Comparison of ENCODE assay signal across 15 cellular contexts in the genomic region with DNA sequence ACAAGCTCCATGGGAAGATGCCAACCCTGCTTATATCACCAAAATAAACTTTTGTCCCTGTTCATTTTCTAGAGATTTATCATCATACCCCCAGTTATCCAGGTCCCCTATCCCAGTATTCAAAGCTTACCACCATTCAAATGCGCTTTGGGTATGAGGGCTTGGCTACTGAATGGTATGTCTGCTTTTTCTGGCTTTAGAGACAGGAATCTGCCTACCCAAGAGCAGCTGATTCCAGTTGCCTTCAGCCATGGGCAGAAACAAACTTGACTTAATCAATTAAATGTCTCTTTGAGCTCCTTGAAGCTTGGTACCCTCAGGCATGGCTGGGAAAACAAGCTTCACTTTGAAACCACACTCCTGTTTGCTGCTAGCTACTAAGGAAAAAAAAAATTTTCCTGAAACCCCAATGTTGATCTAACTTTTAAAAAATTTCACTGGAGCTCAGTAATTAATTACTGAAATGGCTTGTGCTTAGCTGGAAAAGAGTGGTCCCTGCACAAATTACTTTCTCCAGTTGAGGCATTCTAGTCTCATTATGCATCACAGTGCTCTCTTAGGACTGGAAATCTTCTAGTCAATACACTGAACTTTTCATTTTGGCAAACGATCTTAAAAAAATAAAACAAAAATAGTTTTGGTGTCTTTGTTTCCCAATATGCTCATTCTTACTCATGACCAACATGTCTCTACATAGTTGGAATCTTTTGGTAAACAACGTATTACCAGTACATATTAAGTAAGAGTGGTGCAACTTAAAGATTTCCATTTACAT.
DNase-seq lines count a peak whose midpoint lies in the region; TF ChIP-seq lines count a peak whose summit lies in the region.
"Had no signal": no experiment of that assay in that cellular context is flagged by ENCODE, and none has a peak within 500 bp of the region (broad histone marks: within the 10 kb centered on the region; RNA-seq: fewer than 3 reads in every experiment).

No MANE protein-coding gene starts in this region.

- no peak for TF ChIP-seq POLR2A in vagina (IDR thresholded peaks at IDR 0.05)

- CTCF ChIA-PET in activated naive CD4-positive, alpha-beta T cell treated with anti-CD3 and anti-CD28 coated beads, Interleukin-2, amount 10 ng/mL, durations not matched to agents 7 days and 5 days (lab: Charles Lee), result no interaction called here

- no peaks in the 10 kb centered on the region for H3K27me3 Mint-ChIP-seq in activated naive CD4-positive, alpha-beta T cell treated with anti-CD3 and anti-CD28 coated beads, Interleukin-2, amount 10 ng/mL, durations not matched to agents 7 days and 5 days

- H3K4me3 ChIP-seq in coronary artery (no peak overlapping the region), mucosa of rectum (ENCODE audit: low read length in 2 of 2) (no peak overlapping the region), vagina (no peak overlapping the region)
- H3K4me3 ChIP-seq: cardiac muscle cell, K562 had no signal

- TF ChIP-seq CTCF in coronary artery (IDR thresholded peaks at IDR 0.05), result no peak
- TF ChIP-seq CTCF in vagina (IDR thresholded peaks at IDR 0.05), result no peak

- no peak overlapping the region for H3K4me3 Mint-ChIP-seq in activated naive CD4-positive, alpha-beta T cell treated with anti-CD3 and anti-CD28 coated beads, Interleukin-2, amount 10 ng/mL, durations not matched to agents 7 days and 5 days
- H3K4me3 Mint-ChIP-seq: immature natural killer cell had no signal

- no peaks in the 10 kb centered on the region for H3K36me3 Mint-ChIP-seq in activated naive CD4-positive, alpha-beta T cell treated with anti-CD3 and anti-CD28 coated beads, Interleukin-2, amount 10 ng/mL, durations not matched to agents 7 days and 5 days

- no peaks in the 10 kb centered on the region for H3K27me3 ChIP-seq in mucosa of rectum (ENCODE audit: control insufficient read depth in 2 of 2, insufficient read depth in 2 of 2, low read length in 2 of 2)
- no peaks in the 10 kb centered on the region for H3K27me3 ChIP-seq in vagina
- H3K27me3 ChIP-seq: cardiac muscle cell had no signal

- H3K9ac ChIP-seq in mucosa of rectum (ENCODE audit: low read depth in 1 of 2, low read length in 2 of 2), result no peak overlapping the region

- H3K9me3 Mint-ChIP-seq in activated naive CD4-positive, alpha-beta T cell treated with anti-CD3 and anti-CD28 coated beads, Interleukin-2, amount 10 ng/mL, durations not matched to agents 7 days and 5 days, result no peaks in the 10 kb centered on the region
- H3K9me3 Mint-ChIP-seq: activated T-helper 2 cell treated with anti-CD3 and anti-CD28 coated beads, Interferon-gamma antibody, Interleukin-2, Interleukin-4, amounts not matched to agents 10 μg/mL and 5 μg/mL and 100 μg/mL, durations not matched to agents 14 hours and 24 hours and 36 hours; immature natural killer cell had no signal

- H3K36me3 ChIP-seq in mucosa of rectum (ENCODE audit: control insufficient read depth in 2 of 2, insufficient read depth in 2 of 2, low read length in 2 of 2), result no peaks in the 10 kb centered on the region
- H3K36me3 ChIP-seq in vagina, result no peaks in the 10 kb centered on the region
- H3K36me3 ChIP-seq: cardiac muscle cell had no signal

- DNase-seq in HPDE6-E6E7 (ENCODE audit: extremely low spot score), result peak; percentile 10
- DNase-seq in coronary artery (ENCODE audit: low spot score), result no peak
- DNase-seq in vagina (ENCODE audit: extremely low spot score in 2 of 2), result no peak
- no peak for DNase-seq in NCI-H1930 (lab: John Stamatoyannopoulos, UW)
- no peak for DNase-seq in activated naive CD4-positive, alpha-beta T cell treated with anti-CD3 and anti-CD28 coated beads, Interleukin-2, amount 10 ng/mL, durations not matched to agents 7 days and 5 days
- DNase-seq in NCI-H1436 (lab: John Stamatoyannopoulos, UW), result no peak
- DNase-seq: Calu3, immature natural killer cell, NCI-H1694, NCI-H69, retina had no signal

- H3K4me1 Mint-ChIP-seq in activated naive CD4-positive, alpha-beta T cell treated with anti-CD3 and anti-CD28 coated beads, Interleukin-2, amount 10 ng/mL, durations not matched to agents 7 days and 5 days, result no peaks in the 10 kb centered on the region

- H3K27ac Mint-ChIP-seq in activated naive CD4-positive, alpha-beta T cell treated with anti-CD3 and anti-CD28 coated beads, Interleukin-2, amount 10 ng/mL, durations not matched to agents 7 days and 5 days, result no peak overlapping the region
- H3K27ac Mint-ChIP-seq: activated T-helper 2 cell treated with anti-CD3 and anti-CD28 coated beads, Interferon-gamma antibody, Interleukin-2, Interleukin-4, amounts not matched to agents 10 μg/mL and 5 μg/mL and 100 μg/mL, durations not matched to agents 14 hours and 24 hours and 36 hours; immature natural killer cell had no signal

- H3K27ac ChIP-seq in coronary artery (peak overlapping the region; percentile 34 to 81), mucosa of rectum (ENCODE audit: low read depth in 2 of 2, low read length in 2 of 2) (peak overlapping the region; percentile 31 to 43), vagina (peak overlapping the region; percentile 13)
- H3K27ac ChIP-seq: cardiac muscle cell had no signal

- H3K9me3 ChIP-seq in mucosa of rectum (ENCODE audit: control insufficient read depth in 2 of 2, low read length in 2 of 2), result no peaks in the 10 kb centered on the region
- H3K9me3 ChIP-seq in vagina, result no peaks in the 10 kb centered on the region

- H3K4me1 ChIP-seq in mucosa of rectum (ENCODE audit: control insufficient read depth in 2 of 2, insufficient read depth in 2 of 2, low read length in 2 of 2), result no peaks in the 10 kb centered on the region
- H3K4me1 ChIP-seq in vagina, result no peaks in the 10 kb centered on the region

- intact Hi-C loops in vagina (cut with DNase I), result no loop called here
